ENCODE assay signal across 2 cellular contexts in genomic region chr5:134917070-134917831, GRCh38.
TF ChIP-seq lines count a peak whose summit lies in the region.

No MANE protein-coding gene starts in this region.

TF ChIP-seq in HEK293T, 16 proteins besides CTCF, POLR2A, EP300 and RAD21:
- TF ChIP-seq CTBP1 (IDR thresholded peaks at IDR 0.05; ENCODE audit: borderline replicate concordance) (no peak), HDGF (IDR thresholded peaks at IDR 0.05; ENCODE audit: borderline replicate concordance) (no peak), NFRKB (IDR thresholded peaks at IDR 0.05) (no peak), PKNOX1 (IDR thresholded peaks at IDR 0.05) (no peak), TARDBP (IDR thresholded peaks at IDR 0.05) (no peak), ELF4 (IDR thresholded peaks at IDR 0.05) (no peak), LEF1 (IDR thresholded peaks at IDR 0.05; ENCODE audit: borderline replicate concordance) (no peak), ZNF384 (IDR thresholded peaks at IDR 0.05) (no peak)

TF ChIP-seq in K562, 482 proteins besides CTCF, POLR2A, EP300 and RAD21:
- no peak for TF ChIP-seq HCFC1 (IDR thresholded peaks at IDR 0.05; ENCODE audit: low read depth, low read length)
- TF ChIP-seq SMC3 (conservative IDR thresholded peaks at IDR 0.05; ENCODE audit: insufficient read depth, low read depth, low read length): peak; percentile 51; the same call in 1 of the 2 replicates
